In genomic region chr22:32354360-32355351, GRCh38 we compare ENCODE assay signal across 1 cellular context.
TF ChIP-seq lines count a peak whose summit lies in the region.

No MANE protein-coding gene starts in this region.

TF ChIP-seq in HepG2, 621 proteins besides CTCF, POLR2A, EP300 and RAD21 (continued from another document):
- TF ChIP-seq ZHX1 (CRISPR knock-in tag; IDR thresholded peaks at IDR 0.05; ENCODE audit: low read depth): no peak
- TF ChIP-seq, protein P1, sequence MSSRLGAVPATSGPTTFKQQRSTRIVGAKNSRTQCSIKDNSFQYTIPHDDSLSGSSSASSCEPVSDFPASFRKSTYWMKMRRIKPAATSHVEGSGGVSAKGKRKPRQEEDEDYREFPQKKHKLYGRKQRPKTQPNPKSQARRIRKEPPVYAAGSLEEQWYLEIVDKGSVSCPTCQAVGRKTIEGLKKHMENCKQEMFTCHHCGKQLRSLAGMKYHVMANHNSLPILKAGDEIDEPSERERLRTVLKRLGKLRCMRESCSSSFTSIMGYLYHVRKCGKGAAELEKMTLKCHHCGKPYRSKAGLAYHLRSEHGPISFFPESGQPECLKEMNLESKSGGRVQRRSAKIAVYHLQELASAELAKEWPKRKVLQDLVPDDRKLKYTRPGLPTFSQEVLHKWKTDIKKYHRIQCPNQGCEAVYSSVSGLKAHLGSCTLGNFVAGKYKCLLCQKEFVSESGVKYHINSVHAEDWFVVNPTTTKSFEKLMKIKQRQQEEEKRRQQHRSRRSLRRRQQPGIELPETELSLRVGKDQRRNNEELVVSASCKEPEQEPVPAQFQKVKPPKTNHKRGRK (CRISPR knock-in tag; IDR thresholded peaks at IDR 0.05): no peak
